Comparison of ENCODE assay signal across 10 cellular contexts in genomic region chr17:57876023-57876865, GRCh38. TPM values are rescaled to one million over a fixed set of nuclear protein-coding genes. Genes with fewer than 3 reads are reported as not detected.
DNase-seq lines count a peak whose midpoint lies in the region; ATAC-seq and TF ChIP-seq lines count a peak whose summit lies in the region.
"Had no signal": no experiment of that assay in that cellular context is flagged by ENCODE, and none has a peak within 500 bp of the region (broad histone marks: within the 10 kb centered on the region; RNA-seq: fewer than 3 reads in every experiment).

No MANE protein-coding gene starts in this region.

- CTCF ChIA-PET in RWPE1 (lab: Yijun Ruan, JAX) = interaction anchor here (0.6 to 2.2 kb wide), 4 partner anchors 9 to 125 kb away, joined by 3 to 14 read pairs (median 4); no protein-coding TSS in a partner anchor

- H3K36me3 ChIP-seq in ES-I3 (ENCODE audit: insufficient read depth, low read length) (no peaks in the 10 kb centered on the region), psoas muscle (ENCODE audit: insufficient read depth in 1 of 2, low read depth in 1 of 2) (peaks cover 3 to 29% of the 10 kb centered on the region in 2 donors)

- no peaks in the 10 kb centered on the region for H3K27me3 ChIP-seq in psoas muscle (ENCODE audit: insufficient read depth in 3 of 3, low read length in 2 of 3)

- H3K4me1 ChIP-seq in ES-I3 (ENCODE audit: insufficient read depth, low read length) (peaks cover 68% of the 10 kb centered on the region), psoas muscle (peaks cover 84% of the 10 kb centered on the region)

- peak overlapping the region in 1 of 2 donors; percentile 32 for H3K4me3 Mint-ChIP-seq in effector memory CD8-positive, alpha-beta T cell

- peaks cover 0 to 6% of the 10 kb centered on the region in 2 donors for H3K4me1 Mint-ChIP-seq in effector memory CD8-positive, alpha-beta T cell (ENCODE audit: low read depth in 2 of 2)

- POLR2A ChIA-PET in RWPE1 (lab: Yijun Ruan, JAX; ENCODE audit: low non-redundant PET) = no interaction called here

- intact Hi-C loops in psoas muscle (cut with DNase I) = no loop called here

- no peaks in the 10 kb centered on the region for H3K9me3 ChIP-seq in ES-I3 (ENCODE audit: control insufficient read depth, insufficient read depth, low read length)
- H3K9me3 ChIP-seq in psoas muscle = no peaks in the 10 kb centered on the region

- H3K27ac ChIP-seq in RWPE1 (peak overlapping the region; percentile 97), psoas muscle (peak overlapping the region; percentile 84)

- H3K27me3 Mint-ChIP-seq in effector memory CD8-positive, alpha-beta T cell = peaks cover 49 to 92% of the 10 kb centered on the region in 2 donors

- H3K27ac Mint-ChIP-seq in effector memory CD8-positive, alpha-beta T cell = no peak overlapping the region
- H3K27ac Mint-ChIP-seq: activated naive CD4-positive, alpha-beta T cell treated with anti-CD3 and anti-CD28 coated beads, Interleukin-2, amount 50 U/mL, for 72 hours had no signal

- H3K4me3 ChIP-seq in psoas muscle = no peak overlapping the region

- H3K9me3 Mint-ChIP-seq in effector memory CD8-positive, alpha-beta T cell = no peaks in the 10 kb centered on the region
- H3K9me3 Mint-ChIP-seq: activated naive CD4-positive, alpha-beta T cell treated with anti-CD3 and anti-CD28 coated beads, Interleukin-2, amount 50 U/mL, for 72 hours had no signal

- ATAC-seq in psoas muscle = no peak
- ATAC-seq in effector memory CD8-positive, alpha-beta T cell (replicated peaks) = no peak
- ATAC-seq in HG02588 (IDR thresholded peaks at IDR 0.05; ENCODE audit: unreplicated experiment) = no peak
- ATAC-seq: activated CD4-positive, CD25-positive, alpha-beta regulatory T cell treated with anti-CD3 and anti-CD28 coated beads, Interleukin-2, amount 50 U/mL, for 24 hours; activated naive CD4-positive, alpha-beta T cell treated with anti-CD3 and anti-CD28 coated beads, Interleukin-2, amount 50 U/mL, for 72 hours had no signal

- DNase-seq in RWPE1 (ENCODE audit: low spot score) = no peak
- DNase-seq in glomerular visceral epithelial cell (ENCODE audit: extremely low spot score) = peak; percentile 60
- no peak for DNase-seq in psoas muscle
- no peak for DNase-seq in NCI-H1930 (lab: John Stamatoyannopoulos, UW)
- no peak for DNase-seq in effector memory CD8-positive, alpha-beta T cell
- no peak for DNase-seq in NCI-H146 treated with DMSO at 0.1 percent for 48 hours (lab: John Stamatoyannopoulos, UW; ENCODE audit: unreplicated experiment)

- TF ChIP-seq CTCF in RWPE1 (conservative IDR thresholded peaks at IDR 0.05; ENCODE audit: low read depth) (no peak), psoas muscle (IDR thresholded peaks at IDR 0.05) (no peak)

- WGBS in psoas muscle, 3 donors = 62 to 75% (median 69%) methylated on average over 15 of the region's 15 CpGs

- no peaks in the 10 kb centered on the region for H3K36me3 Mint-ChIP-seq in effector memory CD8-positive, alpha-beta T cell (ENCODE audit: insufficient read depth)
- H3K36me3 Mint-ChIP-seq: activated naive CD4-positive, alpha-beta T cell treated with anti-CD3 and anti-CD28 coated beads, Interleukin-2, amount 50 U/mL, for 72 hours had no signal

- H3K9ac ChIP-seq in ES-I3 (ENCODE audit: low read depth, low read length) = peak overlapping the region; percentile 14; the same call in 1 of the 2 replicates

RNA-seq across cellular contexts. Expression of gene MRPS23, which starts 26.4 kb away (rescaled TPM):
- 10 to 100 TPM; 27.2 to 58.0 (median 40.4) TPM for total RNA-seq in psoas muscle
- 10 to 100 TPM; 49.2 to 91.1 (median 76.2) TPM for polyA plus RNA-seq in psoas muscle
